8 cellular contexts compared by ENCODE assay signal in the genomic region with DNA sequence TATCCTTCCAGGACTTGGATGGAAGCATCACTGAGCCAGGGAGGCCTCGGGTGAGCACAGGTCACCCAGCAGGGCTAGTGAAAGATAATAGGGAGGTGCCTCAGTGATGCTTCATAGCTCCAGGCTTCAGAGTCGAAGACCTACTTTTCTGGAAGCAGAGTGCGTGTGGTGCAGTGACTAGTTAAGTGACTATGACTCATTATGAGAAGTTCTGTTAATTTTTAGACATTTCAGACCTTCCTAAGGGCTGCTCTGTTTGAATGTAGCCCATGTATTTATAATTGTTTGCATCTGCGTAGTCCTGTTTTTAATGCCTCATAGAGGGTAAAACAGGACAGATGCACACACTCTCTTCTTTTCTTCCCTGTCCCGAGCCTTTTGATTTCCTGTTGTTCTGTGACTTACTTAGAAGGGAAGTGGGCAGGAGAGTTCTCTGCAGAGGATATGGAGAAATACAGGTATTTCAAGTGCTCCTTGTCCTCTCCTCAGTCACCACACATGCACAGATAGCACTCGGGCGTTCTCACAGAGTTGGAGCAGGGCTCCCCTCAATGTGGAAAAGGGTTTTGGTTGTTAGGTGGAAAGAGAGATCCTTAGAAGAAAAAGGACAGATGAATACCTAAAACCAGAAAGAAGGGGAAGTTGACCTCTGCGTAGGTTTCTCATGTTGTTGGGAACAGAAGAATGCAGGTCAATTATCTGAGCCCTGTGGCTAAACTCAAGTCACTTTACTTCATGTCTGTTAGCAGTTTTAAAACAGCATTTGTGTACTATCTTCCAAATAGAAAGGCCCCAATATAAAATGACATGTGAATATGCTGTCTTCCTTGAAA. TPM values are rescaled to one million over a fixed set of nuclear protein-coding genes. Genes with fewer than 3 reads are reported as not detected.
DNase-seq lines count a peak whose midpoint lies in the region; ATAC-seq and TF ChIP-seq lines count a peak whose summit lies in the region.

No MANE protein-coding gene starts in this region.

- DNase-seq in Caco-2 (no peak), left lung (no peak), erythroblast (lab: John Stamatoyannopoulos, UW) (no peak), neural progenitor cell (ENCODE audit: low spot score) (no peak), sciatic nerve (ENCODE audit: low spot score) (no peak)
- peak; percentile 48 to 58 for DNase-seq in activated T-cell treated with anti-CD3 and anti-CD28 coated beads, Interleukin-2, amount 50 U/mL, for 72 hours

- POLR2A ChIA-PET in Caco-2 (lab: Charles Lee): no interaction called here

- peaks cover 5% of the 10 kb centered on the region for H3F3A ChIP-seq in neural progenitor cell (ENCODE audit: low read depth)

- no peak overlapping the region for H3K4me3 Mint-ChIP-seq in Caco-2 (ENCODE audit: unreplicated experiment)
- H3K4me3 Mint-ChIP-seq in activated T-cell treated with anti-CD3 and anti-CD28 coated beads, Interleukin-2, amount 50 U/mL, for 72 hours: peak overlapping the region; percentile 38 to 65
- no peak overlapping the region for H3K4me3 Mint-ChIP-seq in neural progenitor cell

- H3K36me3 Mint-ChIP-seq in Caco-2 (ENCODE audit: insufficient read depth, unreplicated experiment) (peaks cover 50% of the 10 kb centered on the region), neural progenitor cell (peaks cover 12% of the 10 kb centered on the region)
- H3K36me3 Mint-ChIP-seq in activated T-cell treated with anti-CD3 and anti-CD28 coated beads, Interleukin-2, amount 50 U/mL, for 72 hours (ENCODE audit: insufficient read depth in 2 of 2): peaks cover 6 to 12% of the 10 kb centered on the region in 2 donors

- no peaks in the 10 kb centered on the region for H3K27me3 ChIP-seq in Caco-2 (replicated peaks; ENCODE audit: control insufficient read depth, insufficient read depth, low read length)
- no peaks in the 10 kb centered on the region for H3K27me3 ChIP-seq in left lung
- no peaks in the 10 kb centered on the region for H3K27me3 ChIP-seq in neural progenitor cell

- H3K9me3 ChIP-seq in Caco-2: no peaks in the 10 kb centered on the region
- H3K9me3 ChIP-seq in left lung: no peaks in the 10 kb centered on the region
- no peaks in the 10 kb centered on the region for H3K9me3 ChIP-seq in neural progenitor cell (ENCODE audit: low read depth)

- H3K4me2 ChIP-seq in neural progenitor cell: no peak overlapping the region

- no peak for TF ChIP-seq POLR2A in erythroblast (IDR thresholded peaks at IDR 0.05; ENCODE audit: low read length)

- no peaks in the 10 kb centered on the region for H3K9me3 Mint-ChIP-seq in Caco-2 (ENCODE audit: unreplicated experiment)
- H3K9me3 Mint-ChIP-seq in activated T-cell treated with anti-CD3 and anti-CD28 coated beads, Interleukin-2, amount 50 U/mL, for 72 hours: no peaks in the 10 kb centered on the region
- no peaks in the 10 kb centered on the region for H3K9me3 Mint-ChIP-seq in neural progenitor cell

- intact Hi-C loops in Caco-2 (cut with micrococcal nuclease; ENCODE audit: unreplicated experiment): no loop called here
- intact Hi-C loops in left lung (cut with DNase I): no loop called here
- intact Hi-C loops in sciatic nerve (cut with DNase I): no loop called here

- H3K4me3 ChIP-seq in Caco-2 (ENCODE audit: low read depth, low read length): no peak overlapping the region
- H3K4me3 ChIP-seq in left lung: no peak overlapping the region
- no peak overlapping the region for H3K4me3 ChIP-seq in neural progenitor cell

- no peaks in the 10 kb centered on the region for H3K27me3 Mint-ChIP-seq in Caco-2 (ENCODE audit: insufficient read depth, unreplicated experiment)
- H3K27me3 Mint-ChIP-seq in activated T-cell treated with anti-CD3 and anti-CD28 coated beads, Interleukin-2, amount 50 U/mL, for 72 hours (ENCODE audit: low read depth): no peaks in the 10 kb centered on the region
- no peaks in the 10 kb centered on the region for H3K27me3 Mint-ChIP-seq in neural progenitor cell (ENCODE audit: insufficient read depth, low read depth)

- BruUV-seq in Caco-2 (replicated peaks; lab: Mats Ljungman, UMichigan): no TSS peak

- no peak overlapping the region for H2AFZ ChIP-seq in neural progenitor cell (replicated peaks)

- H3K4me1 Mint-ChIP-seq in Caco-2 (ENCODE audit: low read depth, unreplicated experiment): peaks cover 33% of the 10 kb centered on the region
- H3K4me1 Mint-ChIP-seq in activated T-cell treated with anti-CD3 and anti-CD28 coated beads, Interleukin-2, amount 50 U/mL, for 72 hours (ENCODE audit: low read depth): peaks cover 30% of the 10 kb centered on the region
- peaks cover 12% of the 10 kb centered on the region for H3K4me1 Mint-ChIP-seq in neural progenitor cell

- TF ChIP-seq CTCF in Caco-2 (IDR thresholded peaks at IDR 0.05; ENCODE audit: insufficient read depth in 1 of 2, low read depth in 1 of 2, low read length in 1 of 2, severe bottlenecking in 1 of 2, unreplicated experiment in 1 of 2): no peak
- no peak for TF ChIP-seq CTCF in left lung (IDR thresholded peaks at IDR 0.05)
- TF ChIP-seq CTCF in neural progenitor cell (IDR thresholded peaks at IDR 0.05): no peak

- H3K27ac Mint-ChIP-seq in Caco-2 (ENCODE audit: unreplicated experiment) (peak overlapping the region; percentile 44), neural progenitor cell (no peak overlapping the region)
- peak overlapping the region; percentile 96 for H3K27ac Mint-ChIP-seq in activated T-cell treated with anti-CD3 and anti-CD28 coated beads, Interleukin-2, amount 50 U/mL, for 72 hours

- CTCF ChIA-PET in Caco-2 (lab: Charles Lee): no interaction called here

- H4K20me1 ChIP-seq in neural progenitor cell (ENCODE audit: low read depth): peaks cover under 1% of the 10 kb centered on the region

- peak overlapping the region; percentile 60 to 85 for H3K27ac ChIP-seq in left lung
- no peak overlapping the region for H3K27ac ChIP-seq in neural progenitor cell

- H3K79me2 ChIP-seq in neural progenitor cell (ENCODE audit: low read depth): no peaks in the 10 kb centered on the region

- peaks cover 34% of the 10 kb centered on the region for H3K4me1 ChIP-seq in Caco-2
- peaks cover 9 to 32% of the 10 kb centered on the region in 2 donors for H3K4me1 ChIP-seq in left lung
- peaks cover 11% of the 10 kb centered on the region for H3K4me1 ChIP-seq in neural progenitor cell

- H3K36me3 ChIP-seq in Caco-2 (ENCODE audit: control insufficient read depth, insufficient read depth, low read length) (no peaks in the 10 kb centered on the region; the same call in 1 of the 2 replicates), left lung (peaks cover 0 to 36% of the 10 kb centered on the region in 2 donors), neural progenitor cell (no peaks in the 10 kb centered on the region)

- no peak overlapping the region for H3K9ac ChIP-seq in neural progenitor cell

- ATAC-seq in GM19395 (IDR thresholded peaks at IDR 0.05; ENCODE audit: unreplicated experiment) (peak; percentile 99), HG03342 (IDR thresholded peaks at IDR 0.05; ENCODE audit: unreplicated experiment) (peak; percentile 99), left lung (peak; percentile 92), sciatic nerve (no peak)
- peak; percentile 96 to 98 for ATAC-seq in activated T-cell treated with anti-CD3 and anti-CD28 coated beads, Interleukin-2, amount 50 U/mL, for 72 hours (replicated peaks in 1 of 2)

RNA-seq across cellular contexts. Expression of a gene that starts 34.7 kb away (rescaled TPM):
- 56.5 and 59.4 TPM in 2 replicates for total RNA-seq in Caco-2 (2022)
- total RNA-seq in activated T-cell treated with anti-CD3 and anti-CD28 coated beads, Interleukin-2, amount 50 U/mL, for 72 hours: 10 to 100 TPM; 52.9 to 53.1 TPM
- 10 to 100 TPM; 50.5 to 68.1 TPM for total RNA-seq in left lung
- 55.3 and 79.8 TPM in 2 replicates for total RNA-seq in neural progenitor cell (ENCODE audit: low replicate concordance)
- total RNA-seq in sciatic nerve: 52.8 TPM

RNA-seq across cellular contexts. Expression of a gene that starts 58.5 kb away (rescaled TPM):
- total RNA-seq in Caco-2 (2022): 28.6 and 28.9 TPM in 2 replicates
- total RNA-seq in activated T-cell treated with anti-CD3 and anti-CD28 coated beads, Interleukin-2, amount 50 U/mL, for 72 hours: not detected
- total RNA-seq in left lung: 1 to 10 TPM in 1 of 2 donors, under 1 TPM in 1; 0.67 to 2.0 TPM
- not detected in 2 replicates for total RNA-seq in neural progenitor cell (ENCODE audit: low replicate concordance)
- total RNA-seq in sciatic nerve: 37.4 TPM

Comparison
In these comparisons a context has a peak if more than half of its experiments do, and no peak if none do; other contexts are left out.
1. DNase-seq: peak in activated T-cell treated with anti-CD3 and anti-CD28 coated beads, Interleukin-2, amount 50 U/mL, for 72 hours (2 of 2); none in Caco-2 (0 of 2), left lung (0 of 2), erythroblast (0 of 2), neural progenitor cell (single experiment) and sciatic nerve (single experiment).
2. H3K4me3 Mint-ChIP-seq: peak in activated T-cell treated with anti-CD3 and anti-CD28 coated beads, Interleukin-2, amount 50 U/mL, for 72 hours (2 of 2); none in Caco-2 (single experiment) and neural progenitor cell (single experiment).